ENCODE assay signal across 8 cellular contexts in the genomic region with DNA sequence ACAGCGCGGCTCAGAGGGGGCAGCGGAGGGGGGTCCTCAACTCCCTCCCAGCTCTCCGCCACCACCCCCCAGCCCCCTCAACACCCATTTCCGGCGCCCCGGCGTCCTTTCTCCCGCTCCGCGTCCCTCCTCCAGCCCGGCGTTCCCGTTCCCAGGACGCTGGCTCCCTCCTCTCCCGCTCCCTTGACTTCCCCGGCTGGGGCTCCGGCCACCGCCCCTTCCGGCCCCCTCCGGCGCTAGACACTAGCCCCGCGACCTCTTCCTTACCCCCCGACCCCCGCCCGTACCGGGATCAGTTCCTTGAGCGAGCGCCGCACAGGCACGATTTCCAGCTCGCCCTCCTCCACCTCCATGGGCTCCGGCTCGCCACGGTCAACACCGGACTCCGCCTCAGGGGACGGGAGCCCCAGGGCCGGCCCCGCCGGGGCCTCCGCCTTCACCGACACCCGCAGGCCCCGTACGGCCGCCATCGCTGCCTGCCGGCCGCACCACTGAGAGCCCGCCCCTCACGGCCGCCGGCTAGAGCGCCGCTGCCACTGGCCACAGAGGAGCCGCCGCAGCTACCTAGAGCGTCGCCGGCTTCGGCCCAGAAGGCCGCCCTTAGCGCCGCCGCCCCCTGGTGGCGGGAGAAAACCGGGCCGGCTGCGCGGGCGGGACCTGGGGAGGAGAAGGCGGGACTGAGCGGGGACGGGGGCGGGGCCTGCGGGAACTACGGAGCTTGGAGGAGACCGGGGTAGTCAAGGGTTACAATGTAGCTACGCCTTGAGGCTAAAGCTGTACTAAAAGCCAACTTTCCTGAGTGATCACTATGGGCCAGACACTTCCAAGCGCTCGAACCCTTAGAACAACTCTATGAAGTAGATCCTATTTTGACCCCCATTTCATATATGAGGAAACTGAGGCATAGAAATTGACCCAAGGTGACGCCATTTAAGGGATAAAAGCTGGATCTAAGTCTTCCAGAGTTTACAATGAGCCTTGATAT. TPM values are rescaled to one million over a fixed set of nuclear protein-coding genes. Genes with fewer than 3 reads are reported as not detected.
DNase-seq lines count a peak whose midpoint lies in the region; ATAC-seq and TF ChIP-seq lines count a peak whose summit lies in the region.

A gene with protein sequence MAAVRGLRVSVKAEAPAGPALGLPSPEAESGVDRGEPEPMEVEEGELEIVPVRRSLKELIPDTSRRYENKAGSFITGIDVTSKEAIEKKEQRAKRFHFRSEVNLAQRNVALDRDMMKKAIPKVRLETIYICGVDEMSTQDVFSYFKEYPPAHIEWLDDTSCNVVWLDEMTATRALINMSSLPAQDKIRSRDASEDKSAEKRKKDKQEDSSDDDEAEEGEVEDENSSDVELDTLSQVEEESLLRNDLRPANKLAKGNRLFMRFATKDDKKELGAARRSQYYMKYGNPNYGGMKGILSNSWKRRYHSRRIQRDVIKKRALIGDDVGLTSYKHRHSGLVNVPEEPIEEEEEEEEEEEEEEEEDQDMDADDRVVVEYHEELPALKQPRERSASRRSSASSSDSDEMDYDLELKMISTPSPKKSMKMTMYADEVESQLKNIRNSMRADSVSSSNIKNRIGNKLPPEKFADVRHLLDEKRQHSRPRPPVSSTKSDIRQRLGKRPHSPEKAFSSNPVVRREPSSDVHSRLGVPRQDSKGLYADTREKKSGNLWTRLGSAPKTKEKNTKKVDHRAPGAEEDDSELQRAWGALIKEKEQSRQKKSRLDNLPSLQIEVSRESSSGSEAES (minus strand): TSS at position 493 of the 985 bp plus-strand sequence. CDS start 23 bp downstream, at position 470.

- no peaks in the 10 kb centered on the region for H3K9me2 ChIP-seq in OCI-LY7 (ENCODE audit: insufficient read depth, low read length)

- TF ChIP-seq CTCF in OCI-LY7 (conservative IDR thresholded peaks at IDR 0.05; ENCODE audit: low read length) (peak; percentile 87), epithelial cell of esophagus (IDR thresholded peaks at IDR 0.05; ENCODE audit: insufficient read depth, low read depth, low read length, missing control alignments) (peak; percentile 63), mucosa of descending colon (IDR thresholded peaks at IDR 0.05) (peak; percentile 96)

- peak within 1 kb of the TSS; percentile 38 for H3K27ac ChIP-seq in OCI-LY7 (ENCODE audit: low read depth, low read length, poor library complexity, severe bottlenecking)

- H3K4me1 ChIP-seq in OCI-LY7 (ENCODE audit: insufficient read depth, low read length, poor library complexity, severe bottlenecking) (peaks cover 14% of the 10 kb centered on the region), mucosa of descending colon (ENCODE audit: low read depth) (peaks cover 16% of the 10 kb centered on the region)

- no peaks in the 10 kb centered on the region for H4K20me1 ChIP-seq in OCI-LY7 (ENCODE audit: insufficient read depth, low read length)

- DNase-seq in DMS153 treated with DMSO at 0.1 percent for 48 hours (lab: John Stamatoyannopoulos, UW; ENCODE audit: unreplicated experiment), result peak; percentile 35
- DNase-seq in HuH-7.5 (ENCODE audit: low spot score), result peak; percentile 85
- DNase-seq in OCI-LY7 (ENCODE audit: low spot score), result peak; percentile 96
- peak; percentile 86 for DNase-seq in activated T-cell treated with anti-CD3 and anti-CD28 coated beads for 24 hours (ENCODE audit: low read depth)
- peak; percentile 96 for DNase-seq in epithelial cell of esophagus (ENCODE audit: low read depth)
- DNase-seq in mucosa of descending colon, result peak; percentile 87 to 95 (median 94)
- DNase-seq in stimulated activated CD8-positive, alpha-beta memory T cell treated with anti-CD3 and anti-CD28 coated beads, Interleukin-4, amount 100 ng/mL, for 24 hours (ENCODE audit: low read depth), result peak; percentile 85

- intact Hi-C loops in OCI-LY7 (cut with micrococcal nuclease; ENCODE audit: unreplicated experiment) (loop anchor here (5.0 kb wide), 1 partner anchor 66 kb away; no protein-coding TSS in a partner anchor), mucosa of descending colon (cut with DNase I, micrococcal nuclease) (no loop called here)

- CTCF ChIA-PET in OCI-LY7 (lab: Charles Lee; ENCODE audit: unreplicated experiment), result interaction anchor here (1.3 kb wide), 1 partner anchor 12 kb away, joined by 8 read pairs; no protein-coding TSS in a partner anchor

- H3K79me2 ChIP-seq in OCI-LY7 (ENCODE audit: insufficient read depth, low read depth, low read length), result peaks cover 25% of the 10 kb centered on the region; the same call in 1 of the 2 replicates

- H3K9me3 ChIP-seq in OCI-LY7 (ENCODE audit: low read length) (no peaks in the 10 kb centered on the region), mucosa of descending colon (no peaks in the 10 kb centered on the region)

- ATAC-seq in GM21526 (IDR thresholded peaks at IDR 0.05; ENCODE audit: low FRiP score, unreplicated experiment) (peak; percentile 83), mucosa of descending colon (peak; percentile 99)

- no TSS peak for BruUV-seq in OCI-LY7 (replicated peaks; lab: Mats Ljungman, UMichigan)

- POLR2A ChIA-PET in OCI-LY7 (lab: Charles Lee), result interaction anchor here (0.6 to 1.7 kb wide), 11 partner anchors 9 to 275 kb away, joined by 3 to 10 read pairs (median 4); no protein-coding TSS in a partner anchor

- H3K4me3 ChIP-seq in OCI-LY7 (ENCODE audit: low read depth, low read length, poor library complexity, severe bottlenecking) (peak within 1 kb of the TSS; percentile 94), epithelial cell of esophagus (ENCODE audit: low read length) (peak within 1 kb of the TSS; percentile 79), mucosa of descending colon (peak within 1 kb of the TSS; percentile 98)

- H2AFZ ChIP-seq in OCI-LY7 (ENCODE audit: low read length), result peak within 1 kb of the TSS; percentile 90

- H3K4me2 ChIP-seq in OCI-LY7 (ENCODE audit: low read length), result peak within 1 kb of the TSS; percentile 90

- H3K36me3 ChIP-seq in OCI-LY7 (ENCODE audit: insufficient read depth, low read length) (peaks cover 31% of the 10 kb centered on the region), mucosa of descending colon (ENCODE audit: low read depth) (peaks cover 9% of the 10 kb centered on the region)

RNA-seq across cellular contexts. Expression of the gene that starts here (rescaled TPM):
- 24.5 and 56.5 TPM in 2 replicates for total RNA-seq in OCI-LY7 (2014; rRNA removed; shearing (Covaris generic))
- total RNA-seq in OCI-LY7 (2022), result 45.7 and 47.8 TPM in 2 replicates
- total RNA-seq in mucosa of descending colon, result 10 to 100 TPM; 39.4 to 50.5 (median 44.7) TPM

Comparison
In these comparisons a context has a peak if more than half of its experiments do, and no peak if none do; other contexts are left out.
1. Peak in every context shown above with its lines: DNase-seq, ATAC-seq, H3K4me3 ChIP-seq and H3K27ac ChIP-seq.
2. DNase-seq: peak in every context shown above with its lines; median percentile 96 in OCI-LY7; 96 in epithelial cell of esophagus; 94 in mucosa of descending colon; 86 in activated T-cell treated with anti-CD3 and anti-CD28 coated beads for 24 hours; 85 in HuH-7.5; 85 in stimulated activated CD8-positive, alpha-beta memory T cell treated with anti-CD3 and anti-CD28 coated beads, Interleukin-4, amount 100 ng/mL, for 24 hours; 35 in DMS153 treated with DMSO at 0.1 percent for 48 hours.